Comparison of ENCODE assay signal across 8 cellular contexts in genomic region chr16:57938936-57939871, GRCh38. TPM values are rescaled to one million over a fixed set of nuclear protein-coding genes. Genes with fewer than 3 reads are reported as not detected.
DNase-seq lines count a peak whose midpoint lies in the region; ATAC-seq, FAIRE-seq and TF ChIP-seq lines count a peak whose summit lies in the region.

No MANE protein-coding gene starts in this region.

- WGBS in pancreas, 2 donors: 66 to 67% methylated on average over 13 of the region's 13 CpGs

- H3K79me2 ChIP-seq in OCI-LY7 (ENCODE audit: insufficient read depth, low read depth, low read length): no peaks in the 10 kb centered on the region

- no peaks in the 10 kb centered on the region for H4K20me1 ChIP-seq in OCI-LY7 (ENCODE audit: insufficient read depth, low read length)

- H3K36me3 ChIP-seq in OCI-LY7 (ENCODE audit: insufficient read depth, low read length) (no peaks in the 10 kb centered on the region), pancreas (no peaks in the 10 kb centered on the region)

- ATAC-seq in pancreas: peak in 3 of 4 donors; percentile 52 to 70 (median 57)

- in situ Hi-C loops in GM13977 (cut with MboI; ENCODE audit: low pct_unique_long_range_greater_than_20kb, low sequenced_read_pairs, unreplicated experiment): no loop called here

- H3K4me2 ChIP-seq in OCI-LY7 (ENCODE audit: low read length): no peak overlapping the region

- H3K27ac ChIP-seq in OCI-LY7 (ENCODE audit: low read depth, low read length, poor library complexity, severe bottlenecking) (no peak overlapping the region), pancreas (no peak overlapping the region)

- H3K9me3 ChIP-seq in OCI-LY7 (ENCODE audit: low read length) (no peaks in the 10 kb centered on the region), pancreas (no peaks in the 10 kb centered on the region)

- H3K27me3 ChIP-seq in pancreas: no peaks in the 10 kb centered on the region

- CTCF ChIA-PET in OCI-LY7 (lab: Charles Lee; ENCODE audit: unreplicated experiment): no interaction called here

- TF ChIP-seq CTCF in OCI-LY7 (conservative IDR thresholded peaks at IDR 0.05; ENCODE audit: low read length): 0 out of 2 replicates have a peak, but pooled peaks have one; percentile 25
- TF ChIP-seq CTCF in fibroblast of mammary gland (conservative IDR thresholded peaks at IDR 0.05; ENCODE audit: control insufficient read depth, insufficient read depth, low read depth, low read length): no peak
- TF ChIP-seq CTCF in pancreas (IDR thresholded peaks at IDR 0.05): no peak
- no peak for TF ChIP-seq CTCF in GM13977 (IDR thresholded peaks at IDR 0.05; ENCODE audit: extremely low read depth, insufficient read depth, missing control alignments)

- intact Hi-C loops in OCI-LY7 (cut with micrococcal nuclease; ENCODE audit: unreplicated experiment): no loop called here
- intact Hi-C loops in pancreas (cut with DNase I): no loop called here

- no TSS peak for BruUV-seq in OCI-LY7 (replicated peaks; lab: Mats Ljungman, UMichigan)

- H2AFZ ChIP-seq in OCI-LY7 (ENCODE audit: low read length): no peak overlapping the region

- no peak overlapping the region for H3K4me3 ChIP-seq in OCI-LY7 (ENCODE audit: low read depth, low read length, poor library complexity, severe bottlenecking)
- no peak overlapping the region for H3K4me3 ChIP-seq in fibroblast of mammary gland (ENCODE audit: control insufficient read depth, low read depth, low read length)
- H3K4me3 ChIP-seq in pancreas: no peak overlapping the region

- H3K4me1 ChIP-seq in OCI-LY7 (ENCODE audit: insufficient read depth, low read length, poor library complexity, severe bottlenecking) (no peaks in the 10 kb centered on the region), pancreas (no peaks in the 10 kb centered on the region)

- POLR2A ChIA-PET in OCI-LY7 (lab: Charles Lee): no interaction called here

- H3K9me2 ChIP-seq in OCI-LY7 (ENCODE audit: insufficient read depth, low read length): no peaks in the 10 kb centered on the region

- no peak for FAIRE-seq in pancreas (lab: Jason Lieb, UNC)

- DNase-seq in EH (ENCODE audit: low read depth): peak; percentile 85
- no peak for DNase-seq in OCI-LY7 (ENCODE audit: low spot score)
- peak; percentile 66 for DNase-seq in fibroblast of mammary gland (ENCODE audit: low read depth)
- peak in 1 of 6 donors; percentile 18 for DNase-seq in pancreas
- DNase-seq in NCI-H2107 treated with DMSO at 0.1 percent for 48 hours (lab: John Stamatoyannopoulos, UW; ENCODE audit: unreplicated experiment): no peak
- no peak for DNase-seq in NCI-H2171 (lab: John Stamatoyannopoulos, UW)
- no peak for DNase-seq in HuH-7.5 (ENCODE audit: low spot score)
- no peak for DNase-seq in GM13977 (ENCODE audit: low spot score)

RNA-seq across cellular contexts. Expression of gene CNGB1, which starts 31.7 kb away (rescaled TPM):
- not detected in 2 replicates for total RNA-seq in OCI-LY7 (2014; rRNA removed; shearing (Covaris generic))
- total RNA-seq in OCI-LY7 (2022) (not detected in 2 replicates), pancreas (under 1 TPM in 3 of 6 donors, not detected in 3; 0.03 to 0.43 (median 0.16) TPM)
- polyA plus RNA-seq in pancreas: under 1 TPM; 0.04 to 0.05 TPM

Comparison
In these comparisons a context has a peak if more than half of its experiments do, and no peak if none do; other contexts are left out.
1. DNase-seq: peak in EH (single experiment) and fibroblast of mammary gland (single experiment); none in OCI-LY7 (single experiment), NCI-H2107 treated with DMSO at 0.1 percent for 48 hours (single experiment), NCI-H2171 (single experiment), HuH-7.5 (single experiment) and GM13977 (single experiment).